ENCODE assay signal across 23 cellular contexts in the genomic region with DNA sequence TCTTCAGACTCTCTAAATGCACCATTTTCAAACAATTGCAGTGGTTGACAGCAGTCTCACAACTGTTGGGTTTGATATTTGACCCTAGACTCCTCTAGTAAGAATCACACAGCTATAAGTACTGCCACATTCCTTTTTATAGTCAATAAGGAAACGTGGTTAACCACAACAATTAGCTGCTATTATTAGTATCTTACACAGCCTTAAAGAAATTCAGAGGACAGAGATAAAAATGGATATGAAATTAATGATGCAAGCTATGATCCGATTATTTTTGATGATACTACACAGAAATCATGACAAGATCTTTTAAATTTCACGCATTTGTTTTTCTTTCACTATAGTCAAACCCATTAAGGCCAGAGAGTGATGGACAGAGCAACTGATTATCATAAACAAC.
DNase-seq lines count a peak whose midpoint lies in the region; ATAC-seq, FAIRE-seq and TF ChIP-seq lines count a peak whose summit lies in the region.
"Had no signal": no experiment of that assay in that cellular context is flagged by ENCODE, and none has a peak within 500 bp of the region (broad histone marks: within the 10 kb centered on the region; RNA-seq: fewer than 3 reads in every experiment).

No MANE protein-coding gene starts in this region.

- H3K4me1 ChIP-seq in A673 (ENCODE audit: insufficient read depth, low read length, poor library complexity, severe bottlenecking) = peaks cover 7% of the 10 kb centered on the region
- H3K4me1 ChIP-seq in astrocyte (ENCODE audit: insufficient read depth, low read length) = no peaks in the 10 kb centered on the region
- peaks cover 0 to 7% (median 1%) of the 10 kb centered on the region in 4 donors for H3K4me1 ChIP-seq in upper lobe of left lung
- H3K4me1 ChIP-seq: upper lobe of right lung had no signal

- ATAC-seq in HG03565 (IDR thresholded peaks at IDR 0.05; ENCODE audit: unreplicated experiment) = no peak
- ATAC-seq in upper lobe of left lung (ENCODE audit: low FRiP score in 2 of 2) = no peak
- ATAC-seq in GM18498 (IDR thresholded peaks at IDR 0.05; ENCODE audit: unreplicated experiment) = no peak
- ATAC-seq: left cardiac atrium; naive thymus-derived CD8-positive, alpha-beta T cell; upper lobe of right lung had no signal

- peaks cover 29% of the 10 kb centered on the region for H3K4me1 Mint-ChIP-seq in astrocyte (ENCODE audit: low read depth, unreplicated experiment)
- H3K4me1 Mint-ChIP-seq: activated naive CD8-positive, alpha-beta T cell treated with anti-CD3 and anti-CD28 coated beads, Interleukin-2, amount 10 ng/mL, durations not matched to agents 7 days and 5 days; CD14-positive monocyte; naive thymus-derived CD8-positive, alpha-beta T cell had no signal

- no peak overlapping the region for H3K4me3 Mint-ChIP-seq in astrocyte (ENCODE audit: unreplicated experiment)
- H3K4me3 Mint-ChIP-seq: activated CD4-positive, alpha-beta memory T cell treated with anti-CD3 and anti-CD28 coated beads for 36 hours; activated naive CD8-positive, alpha-beta T cell treated with anti-CD3 and anti-CD28 coated beads, Interleukin-2, amount 10 ng/mL, durations not matched to agents 7 days and 5 days; brain; CD14-positive monocyte; endodermal cell; naive thymus-derived CD8-positive, alpha-beta T cell had no signal

- no peaks in the 10 kb centered on the region for H3K79me2 ChIP-seq in astrocyte (ENCODE audit: insufficient read depth, low read length)

- intact Hi-C loops in A673 (cut with micrococcal nuclease; ENCODE audit: unreplicated experiment) = no loop called here

- 53 to 59% methylated on average over 3 of the region's 3 CpGs for WGBS in upper lobe of left lung, 2 donors

- H3K27me3 ChIP-seq in A673 (replicated peaks; ENCODE audit: insufficient read depth, low read depth, low read length, poor library complexity) (peaks cover 15% of the 10 kb centered on the region), astrocyte (ENCODE audit: insufficient read depth, low read length) (no peaks in the 10 kb centered on the region), upper lobe of left lung (no peaks in the 10 kb centered on the region)
- H3K27me3 ChIP-seq: upper lobe of right lung had no signal

- H3K27ac ChIP-seq in A673 (ENCODE audit: low read depth, low read length, poor library complexity, severe bottlenecking) (no peak overlapping the region), astrocyte (ENCODE audit: low read depth, low read length) (no peak overlapping the region), upper lobe of left lung (no peak overlapping the region)
- H3K27ac ChIP-seq: coronary artery, upper lobe of right lung had no signal

- H3K36me3 ChIP-seq in A673 (ENCODE audit: insufficient read depth, low read length, poor library complexity, severe bottlenecking) (no peaks in the 10 kb centered on the region), astrocyte (ENCODE audit: insufficient read depth, low read length) (no peaks in the 10 kb centered on the region), upper lobe of left lung (no peaks in the 10 kb centered on the region)
- H3K36me3 ChIP-seq: upper lobe of right lung had no signal

- no peak for TF ChIP-seq CTCF in A673 (conservative IDR thresholded peaks at IDR 0.05; ENCODE audit: low read depth, low read length)
- no peak for TF ChIP-seq CTCF in astrocyte (IDR thresholded peaks at IDR 0.05; ENCODE audit: insufficient read depth, low read depth, low read length)
- TF ChIP-seq CTCF in upper lobe of left lung (IDR thresholded peaks at IDR 0.05) = no peak

- no peak for TF ChIP-seq POLR2A in upper lobe of left lung (IDR thresholded peaks at IDR 0.05)

- H2AFZ ChIP-seq in astrocyte (ENCODE audit: low read depth, low read length) = no peak overlapping the region

- DNase-seq in A673 (ENCODE audit: low spot score) (peak; percentile 50), HS-5 (ENCODE audit: low read depth) (peak; percentile 38), astrocyte (ENCODE audit: low read depth) (peak; percentile 32), kidney tubule cell (ENCODE audit: low spot score) (peak; percentile 67), NCI-H2081 (lab: John Stamatoyannopoulos, UW) (no peak), upper lobe of left lung (no peak)
- DNase-seq: activated CD4-positive, alpha-beta memory T cell treated with anti-CD3 and anti-CD28 coated beads for 36 hours; activated effector memory CD4-positive, alpha-beta T cell treated with Interleukin-2 at 50 U/mL for 16 hours; activated naive CD8-positive, alpha-beta T cell treated with anti-CD3 and anti-CD28 coated beads, Interleukin-2, amount 10 ng/mL, durations not matched to agents 7 days and 5 days; endodermal cell; glutamatergic neuron; left cardiac atrium; mesendoderm; naive thymus-derived CD8-positive, alpha-beta T cell; NCI-H1105 treated with DMSO at 0.1 percent for 48 hours; NCI-H510A; upper lobe of right lung had no signal

- peak; percentile 63 for FAIRE-seq in astrocyte (lab: Jason Lieb, UNC)
- FAIRE-seq: GM18507 had no signal

- H3K9ac ChIP-seq in astrocyte (ENCODE audit: low read length) = no peak overlapping the region

- no peak overlapping the region for H3K27ac Mint-ChIP-seq in astrocyte (ENCODE audit: unreplicated experiment)
- H3K27ac Mint-ChIP-seq: activated CD4-positive, alpha-beta memory T cell treated with anti-CD3 and anti-CD28 coated beads for 36 hours; activated naive CD8-positive, alpha-beta T cell treated with anti-CD3 and anti-CD28 coated beads, Interleukin-2, amount 10 ng/mL, durations not matched to agents 7 days and 5 days; brain; CD14-positive monocyte; endodermal cell; naive thymus-derived CD8-positive, alpha-beta T cell had no signal

- no peaks in the 10 kb centered on the region for H4K20me1 ChIP-seq in astrocyte (ENCODE audit: insufficient read depth, low read length)

- no peaks in the 10 kb centered on the region for H3K9me3 ChIP-seq in A673 (ENCODE audit: low read depth, low read length, poor library complexity, severe bottlenecking)
- H3K9me3 ChIP-seq in astrocyte (ENCODE audit: insufficient read depth, low read depth, low read length) = no peaks in the 10 kb centered on the region
- H3K9me3 ChIP-seq in upper lobe of left lung = no peaks in the 10 kb centered on the region
- H3K9me3 ChIP-seq: upper lobe of right lung had no signal

- H3K27me3 Mint-ChIP-seq in astrocyte (ENCODE audit: low read depth, unreplicated experiment) = no peaks in the 10 kb centered on the region
- H3K27me3 Mint-ChIP-seq: brain had no signal

- no peak for TF ChIP-seq EP300 in upper lobe of left lung (IDR thresholded peaks at IDR 0.05)

- CTCF ChIA-PET in A673 (lab: Charles Lee) = no interaction called here

- peak overlapping the region; percentile 12 for H3K4me2 ChIP-seq in astrocyte (ENCODE audit: low read length)

- H3K36me3 Mint-ChIP-seq in astrocyte (ENCODE audit: low read depth, unreplicated experiment) = no peaks in the 10 kb centered on the region
- H3K36me3 Mint-ChIP-seq: activated CD4-positive, alpha-beta memory T cell treated with anti-CD3 and anti-CD28 coated beads for 36 hours; activated naive CD8-positive, alpha-beta T cell treated with anti-CD3 and anti-CD28 coated beads, Interleukin-2, amount 10 ng/mL, durations not matched to agents 7 days and 5 days; brain; CD14-positive monocyte had no signal

- no peaks in the 10 kb centered on the region for H3K9me3 Mint-ChIP-seq in astrocyte (ENCODE audit: unreplicated experiment)
- H3K9me3 Mint-ChIP-seq: activated CD4-positive, alpha-beta memory T cell treated with anti-CD3 and anti-CD28 coated beads for 36 hours; activated naive CD8-positive, alpha-beta T cell treated with anti-CD3 and anti-CD28 coated beads, Interleukin-2, amount 10 ng/mL, durations not matched to agents 7 days and 5 days; endodermal cell had no signal

- no TSS peak for BruUV-seq in A673 (replicated peaks; lab: Mats Ljungman, UMichigan)

- H3K4me3 ChIP-seq in A673 (ENCODE audit: low read depth, low read length, poor library complexity, severe bottlenecking) = no peak overlapping the region
- H3K4me3 ChIP-seq in astrocyte (ENCODE audit: insufficient read depth, low read depth, low read length) = no peak overlapping the region
- no peak overlapping the region for H3K4me3 ChIP-seq in upper lobe of left lung
- H3K4me3 ChIP-seq: coronary artery, upper lobe of right lung had no signal

- POLR2A ChIA-PET in A673 (lab: Charles Lee; ENCODE audit: low non-redundant PET) = no interaction called here

Comparison
In these comparisons a context has a peak if more than half of its experiments do, and no peak if none do; other contexts are left out.
1. DNase-seq: peak in A673 (single experiment), HS-5 (single experiment), astrocyte (single experiment) and kidney tubule cell (single experiment); none in NCI-H2081 (0 of 2) and upper lobe of left lung (0 of 2).